Comparison of ENCODE assay signal across 9 cellular contexts in genomic region chr16:30121741-30122620, GRCh38. TPM values are rescaled to one million over a fixed set of nuclear protein-coding genes. Genes with fewer than 3 reads are reported as not detected.
DNase-seq lines count a peak whose midpoint lies in the region; ATAC-seq, FAIRE-seq and TF ChIP-seq lines count a peak whose summit lies in the region.
"Had no signal": no experiment of that assay in that cellular context is flagged by ENCODE, and none has a peak within 500 bp of the region (broad histone marks: within the 10 kb centered on the region; RNA-seq: fewer than 3 reads in every experiment).

No MANE protein-coding gene starts in this region.

- RAD21 ChIA-PET in HCT116 (lab: Charles Lee; ENCODE audit: low non-redundant PET in 1 of 2, low total read pairs in 2 of 2, uncharacterized antibody in 2 of 2, unreplicated experiment in 2 of 2) = no interaction called here

- H3K36me3 ChIP-seq in HCT116 (ENCODE audit: control insufficient read depth in 1 of 2, insufficient read depth in 2 of 2, low read length in 2 of 2) = no peaks in the 10 kb centered on the region
- H3K36me3 ChIP-seq in astrocyte (ENCODE audit: insufficient read depth, low read length) = peaks cover 8% of the 10 kb centered on the region
- peaks cover 12% of the 10 kb centered on the region for H3K36me3 ChIP-seq in iPS-15b (ENCODE audit: control insufficient read depth, insufficient read depth, low read length)
- H3K36me3 ChIP-seq in small intestine (ENCODE audit: control insufficient read depth in 2 of 2, insufficient read depth in 2 of 2, low read length in 2 of 2) = peaks cover 0 to 5% of the 10 kb centered on the region in 2 donors

- ATAC-seq in HCT116 = no peak
- ATAC-seq in GM21390 (IDR thresholded peaks at IDR 0.05; ENCODE audit: unreplicated experiment) = no peak
- no peak for ATAC-seq in HG03159 (IDR thresholded peaks at IDR 0.05; ENCODE audit: unreplicated experiment)

- TF ChIP-seq CTCF in HCT116 (IDR thresholded peaks at IDR 0.05 in 2 of 3, conservative IDR thresholded peaks at IDR 0.05 in 1 of 3; ENCODE audit: borderline replicate concordance in 1 of 3, insufficient read depth in 1 of 3, low read depth in 2 of 3, low read length in 2 of 3) = no peak
- TF ChIP-seq CTCF in astrocyte (IDR thresholded peaks at IDR 0.05; ENCODE audit: insufficient read depth, low read depth, low read length) = no peak

- H3K9ac ChIP-seq in HCT116 (ENCODE audit: low read length) = peak overlapping the region; percentile 73
- peak overlapping the region; percentile 83 for H3K9ac ChIP-seq in astrocyte (ENCODE audit: low read length)
- no peak overlapping the region for H3K9ac ChIP-seq in iPS-15b (ENCODE audit: low read depth, low read length)

- peak overlapping the region; percentile 83 for H3K4me2 ChIP-seq in HCT116 (ENCODE audit: low read length)
- peak overlapping the region; percentile 97 for H3K4me2 ChIP-seq in astrocyte (ENCODE audit: low read length)

- H3K9me2 ChIP-seq in HCT116 (ENCODE audit: insufficient read depth) = no peaks in the 10 kb centered on the region

- H3K79me2 ChIP-seq in HCT116 (ENCODE audit: insufficient read depth, low read length) (no peaks in the 10 kb centered on the region), astrocyte (ENCODE audit: insufficient read depth, low read length) (peaks cover 4% of the 10 kb centered on the region)

- H3K27me3 Mint-ChIP-seq in astrocyte (ENCODE audit: low read depth, unreplicated experiment) = peaks cover 5% of the 10 kb centered on the region

- TF ChIP-seq RAD21 in HCT116 (IDR thresholded peaks at IDR 0.05; ENCODE audit: low read depth) = no peak

- CTCF ChIA-PET in HCT116 (lab: Charles Lee) = interaction anchor here (1.1 kb wide), 1 partner anchor 10 kb away, joined by 4 read pairs; no protein-coding TSS in a partner anchor

- DNase-seq in HCT116 (ENCODE audit: low read depth, low spot score) (no peak), astrocyte (ENCODE audit: low read depth) (no peak), small intestine (peak; percentile 36), putamen (ENCODE audit: low spot score) (no peak), NCI-H510A (lab: John Stamatoyannopoulos, UW) (no peak)

- intact Hi-C loops in HCT116 (cut with micrococcal nuclease) = no loop called here

- no peaks in the 10 kb centered on the region for H3K9me3 Mint-ChIP-seq in astrocyte (ENCODE audit: unreplicated experiment)

- no peaks in the 10 kb centered on the region for H3K36me3 Mint-ChIP-seq in astrocyte (ENCODE audit: low read depth, unreplicated experiment)

- no peak for TF ChIP-seq POLR2A in HCT116 (IDR thresholded peaks at IDR 0.05; ENCODE audit: borderline replicate concordance, extremely low read depth, insufficient read depth, insufficient read length)

- H3K9me3 ChIP-seq in HCT116 (ENCODE audit: control insufficient read depth in 1 of 2, insufficient read depth in 1 of 2, low read depth in 1 of 2, low read length in 2 of 2) (no peaks in the 10 kb centered on the region), astrocyte (ENCODE audit: insufficient read depth, low read depth, low read length) (no peaks in the 10 kb centered on the region), iPS-15b (ENCODE audit: control insufficient read depth, insufficient read depth, low read length) (no peaks in the 10 kb centered on the region), small intestine (ENCODE audit: control insufficient read depth, low read depth) (no peaks in the 10 kb centered on the region)

- FAIRE-seq in astrocyte (lab: Jason Lieb, UNC) (no peak), small intestine (lab: Jason Lieb, UNC) (no peak)
- FAIRE-seq: TTC549 had no signal

- WGBS in small intestine, 3 donors = 42 to 70% (median 60%) methylated on average over 27 to 32 of the region's 32 CpGs

- BruUV-seq in HCT116 (replicated peaks; lab: Mats Ljungman, UMichigan) = no TSS peak

- H3K4me1 Mint-ChIP-seq in astrocyte (ENCODE audit: low read depth, unreplicated experiment) = peaks cover 7% of the 10 kb centered on the region

- H2AFZ ChIP-seq in HCT116 (ENCODE audit: low read depth, low read length, poor library complexity, severe bottlenecking) (no peak overlapping the region), astrocyte (ENCODE audit: low read depth, low read length) (peak overlapping the region; percentile 72)

- no peaks in the 10 kb centered on the region for H3K27me3 ChIP-seq in HCT116 (ENCODE audit: insufficient read depth, low read length)
- H3K27me3 ChIP-seq in astrocyte (ENCODE audit: insufficient read depth, low read length) = no peaks in the 10 kb centered on the region
- no peaks in the 10 kb centered on the region for H3K27me3 ChIP-seq in iPS-15b (ENCODE audit: control insufficient read depth, insufficient read depth, low read length)
- H3K27me3 ChIP-seq in small intestine (ENCODE audit: control insufficient read depth in 2 of 2, insufficient read depth in 2 of 2, low read length in 2 of 2) = no peaks in the 10 kb centered on the region

- H3K4me1 ChIP-seq in HCT116 (ENCODE audit: control insufficient read depth in 1 of 2, insufficient read depth in 2 of 2, low read length in 2 of 2) (peaks cover 10 to 20% of the 10 kb centered on the region in 2 experiments), astrocyte (ENCODE audit: insufficient read depth, low read length) (peaks cover 17% of the 10 kb centered on the region), iPS-15b (ENCODE audit: control insufficient read depth, insufficient read depth, low read length) (no peaks in the 10 kb centered on the region), small intestine (ENCODE audit: control insufficient read depth in 2 of 2, insufficient read depth in 1 of 2, low read depth in 1 of 2, low read length in 1 of 2) (peaks cover 0 to 9% of the 10 kb centered on the region in 2 donors)

- POLR2A ChIA-PET in HCT116 (lab: Charles Lee) = no interaction called here

- peak overlapping the region; percentile 70 for H3K4me3 ChIP-seq in HCT116 (replicated peaks in 1 of 2; ENCODE audit: low read depth in 1 of 2, low read length in 2 of 2)
- peak overlapping the region; percentile 72 for H3K4me3 ChIP-seq in astrocyte (ENCODE audit: insufficient read depth, low read depth, low read length)
- H3K4me3 ChIP-seq in iPS-15b (ENCODE audit: low read depth, low read length) = peak overlapping the region; percentile 72
- peak overlapping the region; percentile 90 to 97 for H3K4me3 ChIP-seq in small intestine (ENCODE audit: low read depth in 1 of 2, low read length in 2 of 2)

- no peaks in the 10 kb centered on the region for H4K20me1 ChIP-seq in HCT116 (ENCODE audit: insufficient read depth)
- no peaks in the 10 kb centered on the region for H4K20me1 ChIP-seq in astrocyte (ENCODE audit: insufficient read depth, low read length)

- H3K27ac ChIP-seq in HCT116 (ENCODE audit: low read depth, low read length) (peak overlapping the region; percentile 59; the same call in 1 of the 2 replicates), astrocyte (ENCODE audit: low read depth, low read length) (no peak overlapping the region), small intestine (ENCODE audit: low read depth in 1 of 2, low read length in 1 of 2) (peak overlapping the region; percentile 93 to 96)

- peak overlapping the region; percentile 88 for H3K4me3 Mint-ChIP-seq in astrocyte (ENCODE audit: unreplicated experiment)

- H3K27ac Mint-ChIP-seq in astrocyte (ENCODE audit: unreplicated experiment) = no peak overlapping the region

TF ChIP-seq in HCT116, 20 proteins besides CTCF, POLR2A, EP300 and RAD21:
- no peak for TF ChIP-seq SRF (IDR thresholded peaks at IDR 0.05; ENCODE audit: low read depth)
- TF ChIP-seq EZH2 (IDR thresholded peaks at IDR 0.05) = no peak
- TF ChIP-seq, protein P1, sequence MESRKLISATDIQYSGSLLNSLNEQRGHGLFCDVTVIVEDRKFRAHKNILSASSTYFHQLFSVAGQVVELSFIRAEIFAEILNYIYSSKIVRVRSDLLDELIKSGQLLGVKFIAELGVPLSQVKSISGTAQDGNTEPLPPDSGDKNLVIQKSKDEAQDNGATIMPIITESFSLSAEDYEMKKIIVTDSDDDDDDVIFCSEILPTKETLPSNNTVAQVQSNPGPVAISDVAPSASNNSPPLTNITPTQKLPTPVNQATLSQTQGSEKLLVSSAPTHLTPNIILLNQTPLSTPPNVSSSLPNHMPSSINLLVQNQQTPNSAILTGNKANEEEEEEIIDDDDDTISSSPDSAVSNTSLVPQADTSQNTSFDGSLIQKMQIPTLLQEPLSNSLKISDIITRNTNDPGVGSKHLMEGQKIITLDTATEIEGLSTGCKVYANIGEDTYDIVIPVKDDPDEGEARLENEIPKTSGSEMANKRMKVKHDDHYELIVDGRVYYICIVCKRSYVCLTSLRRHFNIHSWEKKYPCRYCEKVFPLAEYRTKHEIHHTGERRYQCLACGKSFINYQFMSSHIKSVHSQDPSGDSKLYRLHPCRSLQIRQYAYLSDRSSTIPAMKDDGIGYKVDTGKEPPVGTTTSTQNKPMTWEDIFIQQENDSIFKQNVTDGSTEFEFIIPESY (IDR thresholded peaks at IDR 0.05; ENCODE audit: extremely low read depth, insufficient replicate concordance, low read length) = no peak
- no peak for TF ChIP-seq TCF7L2 (IDR thresholded peaks at IDR 0.05; ENCODE audit: borderline replicate concordance, extremely low read depth, insufficient read depth, insufficient read length)

RNA-seq across cellular contexts. Expression of gene MAPK3, which starts 1.0 kb away (rescaled TPM):
- 68.8 TPM for total RNA-seq in HCT116 (2021; ENCODE audit: unreplicated experiment)
- polyA plus RNA-seq in HCT116 (2012) = 96.8 and 99.9 TPM in 2 replicates
- 28.7 and 35.1 TPM in 2 replicates for total RNA-seq in astrocyte
- polyA plus RNA-seq in small intestine = 100 to 1,000 TPM; 174 to 241 (median 194) TPM

RNA-seq across cellular contexts. Expression of gene GDPD3, which starts 8.6 kb away (rescaled TPM):
- total RNA-seq in HCT116 (2021; ENCODE audit: unreplicated experiment) = 7.0 TPM
- polyA plus RNA-seq in HCT116 (2012) = 4.3 and 5.2 TPM in 2 replicates
- 1.8 and 3.6 TPM in 2 replicates for total RNA-seq in astrocyte
- 10 to 100 TPM; 13.2 to 23.9 (median 23.5) TPM for polyA plus RNA-seq in small intestine

RNA-seq across cellular contexts. Expression of gene YPEL3, which starts 26.0 kb away (rescaled TPM):
- 10.9 TPM for total RNA-seq in HCT116 (2021; ENCODE audit: unreplicated experiment)
- polyA plus RNA-seq in HCT116 (2012) = 13.9 and 16.3 TPM in 2 replicates
- total RNA-seq in astrocyte = 20.5 and 25.2 TPM in 2 replicates
- polyA plus RNA-seq in small intestine = 100 to 1,000 TPM in 2 of 3 donors, 10 to 100 TPM in 1; 39.6 to 154 (median 132) TPM

RNA-seq across cellular contexts. Expression of gene TBX6, which starts 30.3 kb away (rescaled TPM):
- 1.4 TPM for total RNA-seq in HCT116 (2021; ENCODE audit: unreplicated experiment)
- polyA plus RNA-seq in HCT116 (2012) = 1.2 and 1.5 TPM in 2 replicates
- total RNA-seq in astrocyte = 0.22 and 0.27 TPM in 2 replicates
- 1 to 10 TPM in 1 of 3 donors, under 1 TPM in 2; 0.54 to 1.6 (median 0.87) TPM for polyA plus RNA-seq in small intestine

RNA-seq across cellular contexts. Expression of gene PPP4C, which starts 46.2 kb away (rescaled TPM):
- total RNA-seq in HCT116 (2021; ENCODE audit: unreplicated experiment) (165 TPM), astrocyte (140 TPM in 2 replicates)
- polyA plus RNA-seq in HCT116 (2012) = 185 and 187 TPM in 2 replicates
- 100 to 1,000 TPM; 121 to 145 (median 124) TPM for polyA plus RNA-seq in small intestine
